In genomic region chr2:210475726-210476125, GRCh38 we compare ENCODE assay signal across 8 cellular contexts. TPM values are rescaled to one million over a fixed set of nuclear protein-coding genes. Genes with fewer than 3 reads are reported as not detected.
DNase-seq lines count a peak whose midpoint lies in the region; ATAC-seq and TF ChIP-seq lines count a peak whose summit lies in the region.

No MANE protein-coding gene starts in this region.

- peaks cover 2 to 21% (median 8%) of the 10 kb centered on the region in 3 donors for H3K36me3 ChIP-seq in tibial nerve

- H3K4me3 Mint-ChIP-seq in activated naive CD4-positive, alpha-beta T cell treated with anti-CD3 and anti-CD28 coated beads for 36 hours = peak overlapping the region; percentile 50
- H3K4me3 Mint-ChIP-seq in activated T-helper 2 cell treated with anti-CD3 and anti-CD28 coated beads, Interferon-gamma antibody, Interleukin-2, Interleukin-4, amounts not matched to agents 10 μg/mL and 5 μg/mL and 100 μg/mL, durations not matched to agents 14 hours and 24 hours and 36 hours (ENCODE audit: low read depth) = peak overlapping the region; percentile 74

- H3K27me3 ChIP-seq in layer of hippocampus (ENCODE audit: control insufficient read depth, insufficient read depth, low read length) (no peaks in the 10 kb centered on the region), tibial nerve (no peaks in the 10 kb centered on the region)

- intact Hi-C loops in activated naive CD4-positive, alpha-beta T cell treated with anti-CD3 and anti-CD28 coated beads for 36 hours (cut with micrococcal nuclease) = loop anchor here (1.0 kb wide), 2 partner anchors 304 to 473 kb away; partner anchors contain the start of genes KANSL1L and RPE
- intact Hi-C loops in activated T-helper 2 cell treated with anti-CD3 and anti-CD28 coated beads, Interferon-gamma antibody, Interleukin-2, Interleukin-4, amounts not matched to agents 10 μg/mL and 5 μg/mL and 100 μg/mL, durations not matched to agents 14 hours and 24 hours and 36 hours (cut with micrococcal nuclease) = loop anchor here (2.0 kb wide), 1 partner anchor 305 kb away; the partner anchor contains the start of gene KANSL1L

- peaks cover 43% of the 10 kb centered on the region for H3K4me1 Mint-ChIP-seq in activated naive CD4-positive, alpha-beta T cell treated with anti-CD3 and anti-CD28 coated beads for 36 hours (ENCODE audit: low read depth)
- H3K4me1 Mint-ChIP-seq in activated T-helper 2 cell treated with anti-CD3 and anti-CD28 coated beads, Interferon-gamma antibody, Interleukin-2, Interleukin-4, amounts not matched to agents 10 μg/mL and 5 μg/mL and 100 μg/mL, durations not matched to agents 14 hours and 24 hours and 36 hours (ENCODE audit: low read depth) = peaks cover 35% of the 10 kb centered on the region

- H3K9me3 Mint-ChIP-seq in activated naive CD4-positive, alpha-beta T cell treated with anti-CD3 and anti-CD28 coated beads for 36 hours = no peaks in the 10 kb centered on the region
- no peaks in the 10 kb centered on the region for H3K9me3 Mint-ChIP-seq in activated T-helper 2 cell treated with anti-CD3 and anti-CD28 coated beads, Interferon-gamma antibody, Interleukin-2, Interleukin-4, amounts not matched to agents 10 μg/mL and 5 μg/mL and 100 μg/mL, durations not matched to agents 14 hours and 24 hours and 36 hours

- CTCF ChIA-PET in activated naive CD4-positive, alpha-beta T cell treated with anti-CD3 and anti-CD28 coated beads for 36 hours (lab: Charles Lee) = interaction anchor here (0.6 to 1.0 kb wide), 2 partner anchors 14 to 152 kb away, joined by 3 read pairs; no protein-coding TSS in a partner anchor

- ATAC-seq in HG03139 (IDR thresholded peaks at IDR 0.05; ENCODE audit: unreplicated experiment) = no peak
- no peak for ATAC-seq in HG02642 (IDR thresholded peaks at IDR 0.05; ENCODE audit: poor library complexity, unreplicated experiment)

- no peak for TF ChIP-seq EP300 in tibial nerve (IDR thresholded peaks at IDR 0.05)

- no peaks in the 10 kb centered on the region for H3K27me3 Mint-ChIP-seq in activated naive CD4-positive, alpha-beta T cell treated with anti-CD3 and anti-CD28 coated beads for 36 hours (ENCODE audit: low read depth)
- H3K27me3 Mint-ChIP-seq in activated T-helper 2 cell treated with anti-CD3 and anti-CD28 coated beads, Interferon-gamma antibody, Interleukin-2, Interleukin-4, amounts not matched to agents 10 μg/mL and 5 μg/mL and 100 μg/mL, durations not matched to agents 14 hours and 24 hours and 36 hours (ENCODE audit: low read depth) = no peaks in the 10 kb centered on the region

- H3K27ac ChIP-seq in layer of hippocampus (ENCODE audit: low read depth, low read length) (peak overlapping the region; percentile 3), tibial nerve (peak overlapping the region in 3 of 4 donors; percentile 47 to 91 (median 87))

- no peak for TF ChIP-seq POLR2A in tibial nerve (IDR thresholded peaks at IDR 0.05)

- H3K4me3 ChIP-seq in tibial nerve = peak overlapping the region; percentile 59 to 80 (median 71)

- H3K4me1 ChIP-seq in tibial nerve = peaks cover 0 to 42% (median 8%) of the 10 kb centered on the region in 4 donors

- H3K36me3 Mint-ChIP-seq in activated naive CD4-positive, alpha-beta T cell treated with anti-CD3 and anti-CD28 coated beads for 36 hours (ENCODE audit: low read depth) = peaks cover 18% of the 10 kb centered on the region
- H3K36me3 Mint-ChIP-seq in activated T-helper 2 cell treated with anti-CD3 and anti-CD28 coated beads, Interferon-gamma antibody, Interleukin-2, Interleukin-4, amounts not matched to agents 10 μg/mL and 5 μg/mL and 100 μg/mL, durations not matched to agents 14 hours and 24 hours and 36 hours (ENCODE audit: low read depth) = peaks cover 26% of the 10 kb centered on the region

- 15 to 16% methylated on average over 6 of the region's 6 CpGs for WGBS in tibial nerve, 2 donors

- no peak for TF ChIP-seq CTCF in tibial nerve (IDR thresholded peaks at IDR 0.05)

- peak overlapping the region; percentile 41 for H3K27ac Mint-ChIP-seq in activated naive CD4-positive, alpha-beta T cell treated with anti-CD3 and anti-CD28 coated beads for 36 hours
- peak overlapping the region; percentile 61 for H3K27ac Mint-ChIP-seq in activated T-helper 2 cell treated with anti-CD3 and anti-CD28 coated beads, Interferon-gamma antibody, Interleukin-2, Interleukin-4, amounts not matched to agents 10 μg/mL and 5 μg/mL and 100 μg/mL, durations not matched to agents 14 hours and 24 hours and 36 hours

- DNase-seq in activated naive CD4-positive, alpha-beta T cell treated with anti-CD3 and anti-CD28 coated beads for 36 hours = no peak
- no peak for DNase-seq in activated naive CD4-positive, alpha-beta T cell (lab: John Stamatoyannopoulos, UW)
- no peak for DNase-seq in activated T-helper 2 cell treated with anti-CD3 and anti-CD28 coated beads, Interferon-gamma antibody, Interleukin-2, Interleukin-4, amounts not matched to agents 10 μg/mL and 5 μg/mL and 100 μg/mL, durations not matched to agents 14 hours and 24 hours and 36 hours (ENCODE audit: low spot score)
- DNase-seq in tibial nerve (ENCODE audit: low spot score in 2 of 2) = no peak
- no peak for DNase-seq in NCI-H2171 treated with DMSO at 0.1 percent for 48 hours (lab: John Stamatoyannopoulos, UW)

- no peaks in the 10 kb centered on the region for H3K9me3 ChIP-seq in tibial nerve

RNA-seq across cellular contexts. Expression of gene LANCL1, which starts 0.8 kb away (rescaled TPM):
- total RNA-seq in activated naive CD4-positive, alpha-beta T cell treated with anti-CD3 and anti-CD28 coated beads for 36 hours = 10 to 100 TPM; 46.1 to 47.5 TPM
- 35.0 and 35.1 TPM in 2 replicates for total RNA-seq in activated T-helper 2 cell treated with anti-CD3 and anti-CD28 coated beads, Interferon-gamma antibody, Interleukin-2, Interleukin-4, amounts not matched to agents 10 μg/mL and 5 μg/mL and 100 μg/mL, durations not matched to agents 14 hours and 24 hours and 36 hours
- 10 to 100 TPM; 28.2 to 44.4 (median 40.1) TPM for total RNA-seq in tibial nerve
